ENCODE assay signal across 8 cellular contexts in genomic region chr5:10111575-10111974, GRCh38.
DNase-seq lines count a peak whose midpoint lies in the region; ATAC-seq, FAIRE-seq and TF ChIP-seq lines count a peak whose summit lies in the region.

No MANE protein-coding gene starts in this region.

- H3K79me2 ChIP-seq in neural cell (replicated peaks; ENCODE audit: insufficient read depth, low read length): no peaks in the 10 kb centered on the region

- FAIRE-seq in kidney (lab: Jason Lieb, UNC): no peak

- H3K36me3 ChIP-seq in neural cell (ENCODE audit: insufficient read depth, low read length): no peaks in the 10 kb centered on the region
- no peaks in the 10 kb centered on the region for H3K36me3 ChIP-seq in kidney (ENCODE audit: control insufficient read depth in 1 of 2, insufficient read depth in 2 of 2, low read length in 2 of 2)

- H3F3A ChIP-seq in neural cell (ENCODE audit: insufficient read depth, low read length, poor library complexity, severe bottlenecking): no peaks in the 10 kb centered on the region

- H3K9me2 ChIP-seq in neural cell (ENCODE audit: insufficient read depth, low read length): no peaks in the 10 kb centered on the region

- TF ChIP-seq CTCF in AG04450 (IDR thresholded peaks at IDR 0.05; ENCODE audit: low read depth, low read length): peak; percentile 65
- peak; percentile 22 to 45 for TF ChIP-seq CTCF in brain (conservative IDR thresholded peaks at IDR 0.05)
- peak; percentile 27 for TF ChIP-seq CTCF in neural cell (IDR thresholded peaks at IDR 0.05; ENCODE audit: poor library complexity, severe bottlenecking)
- TF ChIP-seq CTCF in kidney (IDR thresholded peaks at IDR 0.05; ENCODE audit: borderline replicate concordance, extremely low read depth, insufficient read depth): no peak

- no peaks in the 10 kb centered on the region for H3K4me1 ChIP-seq in kidney (ENCODE audit: control insufficient read depth in 1 of 2, insufficient read depth in 1 of 2, low read depth in 1 of 2, low read length in 2 of 2)

- H4K20me1 ChIP-seq in neural cell (ENCODE audit: insufficient read depth): no peaks in the 10 kb centered on the region

- H3K36me3 Mint-ChIP-seq in brain: no peaks in the 10 kb centered on the region

- ATAC-seq in GM18907 (IDR thresholded peaks at IDR 0.05; ENCODE audit: unreplicated experiment) (peak; percentile 69), HG03565 (IDR thresholded peaks at IDR 0.05; ENCODE audit: unreplicated experiment) (no peak)

- CTCF ChIA-PET in AG04450 (lab: Charles Lee): interaction anchor here (1.1 to 1.5 kb wide), 4 partner anchors 10 to 337 kb away, joined by 3 to 4 read pairs (median 3); no protein-coding TSS in a partner anchor

- intact Hi-C loops in kidney (cut with DNase I): no loop called here

- no peak overlapping the region for H2AFZ ChIP-seq in neural cell (ENCODE audit: low read depth, low read length)

- no peak for TF ChIP-seq EP300 in neural cell (conservative IDR thresholded peaks at IDR 0.05; ENCODE audit: poor library complexity, severe bottlenecking)

- peaks cover 13% of the 10 kb centered on the region for H3K27me3 Mint-ChIP-seq in brain

- H3K4me3 Mint-ChIP-seq in brain: no peak overlapping the region

- H3K4me3 ChIP-seq in AG04450 (ENCODE audit: low read depth, low read length): no peak overlapping the region
- H3K4me3 ChIP-seq in neural cell (ENCODE audit: low read length): no peak overlapping the region
- H3K4me3 ChIP-seq in kidney (ENCODE audit: low read length in 2 of 2): no peak overlapping the region

- H3K9ac ChIP-seq in neural cell (ENCODE audit: low read length) (no peak overlapping the region), kidney (ENCODE audit: low read length in 2 of 2) (no peak overlapping the region)

- H3K4me2 ChIP-seq in neural cell (ENCODE audit: low read length): no peak overlapping the region

- DNase-seq in AG04450 (ENCODE audit: low read depth, low spot score): peak; percentile 33
- DNase-seq in MV-4-11 (lab: John Stamatoyannopoulos, UW): peak; percentile 42
- DNase-seq in activated effector memory CD4-positive, alpha-beta T cell treated with Interleukin-2 at 50 U/mL for 16 hours: no peak
- no peak for DNase-seq in kidney

- H3K27me3 ChIP-seq in AG04450 (ENCODE audit: control insufficient read depth, insufficient read depth, low read length) (no peaks in the 10 kb centered on the region), neural cell (ENCODE audit: insufficient read depth, low read depth, low read length) (no peaks in the 10 kb centered on the region)

- POLR2A ChIA-PET in AG04450 (lab: Yijun Ruan, JAX): no interaction called here

- H3K9me3 Mint-ChIP-seq in brain: peaks cover 3 to 16% (median 5%) of the 10 kb centered on the region in 5 experiments

- no peak overlapping the region for H3K27ac ChIP-seq in AG04450 (ENCODE audit: low read depth, low read length)
- H3K27ac ChIP-seq in neural cell (ENCODE audit: low read length): no peak overlapping the region
- no peak overlapping the region for H3K27ac ChIP-seq in kidney (ENCODE audit: low read depth in 2 of 2, low read length in 2 of 2)

- TF ChIP-seq RAD21 in neural cell (conservative IDR thresholded peaks at IDR 0.05): peak; percentile 25

- H3K9me3 ChIP-seq in AG04450 (ENCODE audit: control insufficient read depth, insufficient read depth, low read length) (peaks cover 4% of the 10 kb centered on the region), neural cell (ENCODE audit: low read length) (no peaks in the 10 kb centered on the region), kidney (ENCODE audit: control insufficient read depth in 1 of 2, low read length in 2 of 2) (no peaks in the 10 kb centered on the region)

- peak overlapping the region in 1 of 5 experiments; percentile 0 for H3K27ac Mint-ChIP-seq in brain

- H3K4me1 Mint-ChIP-seq in brain: peaks cover 4% of the 10 kb centered on the region

TF ChIP-seq in neural cell, 6 proteins besides CTCF, POLR2A, EP300 and RAD21:
- no peak for TF ChIP-seq POLR2AphosphoS5 (IDR thresholded peaks at IDR 0.05)

Comparison
In these comparisons a context has a peak if more than half of its experiments do, and no peak if none do; other contexts are left out.
1. DNase-seq: peak in AG04450 (single experiment) and MV-4-11 (single experiment); none in activated effector memory CD4-positive, alpha-beta T cell treated with Interleukin-2 at 50 U/mL for 16 hours (single experiment) and kidney (single experiment).